In genomic region chr11:73779084-73779902, GRCh38 we compare ENCODE assay signal across 8 cellular contexts. TPM values are rescaled to one million over a fixed set of nuclear protein-coding genes. Genes with fewer than 3 reads are reported as not detected.
A peak's percentile ranks its signal among the peaks of the same experiment; 100 is the strongest.
DNase-seq lines count a peak whose midpoint lies in the region; ATAC-seq, FAIRE-seq and TF ChIP-seq lines count a peak whose summit lies in the region.

No MANE protein-coding gene starts in this region.

- H3K9me3 ChIP-seq in BE2C = no peaks in the 10 kb centered on the region

- H3K4me3 Mint-ChIP-seq in activated CD4-positive, alpha-beta T cell treated with anti-CD3 and anti-CD28 coated beads for 36 hours = peak overlapping the region; percentile 80

- peak overlapping the region; percentile 98 for H3K27ac Mint-ChIP-seq in activated CD4-positive, alpha-beta T cell treated with anti-CD3 and anti-CD28 coated beads for 36 hours

- peak overlapping the region; percentile 67 for H3K4me3 ChIP-seq in BE2C (ENCODE audit: low read depth, low read length)
- H3K4me3 ChIP-seq in choroid plexus epithelial cell (ENCODE audit: low read depth, low read length) = peak overlapping the region; percentile 74

- no peaks in the 10 kb centered on the region for H3K36me3 Mint-ChIP-seq in activated CD4-positive, alpha-beta T cell treated with anti-CD3 and anti-CD28 coated beads for 36 hours (ENCODE audit: low read depth)

- CTCF ChIA-PET in activated CD4-positive, alpha-beta T cell treated with anti-CD3 and anti-CD28 coated beads for 36 hours (lab: Charles Lee) = interaction anchor here (0.5 to 5.5 kb wide), 7 partner anchors 9 to 85 kb away, joined by 3 to 53 read pairs (median 3); partner anchors contain the start of genes MRPL48 and RAB6A

- H3K9me3 Mint-ChIP-seq in activated CD4-positive, alpha-beta T cell treated with anti-CD3 and anti-CD28 coated beads for 36 hours (ENCODE audit: low read depth) = no peaks in the 10 kb centered on the region

- peak; percentile 100 for DNase-seq in BE2C
- peak; percentile 93 for DNase-seq in GM19239 (ENCODE audit: insufficient read length, low spot score)
- DNase-seq in NCI-H510A treated with DMSO at 0.1 percent for 48 hours (lab: John Stamatoyannopoulos, UW) = peak; percentile 98
- peak; percentile 100 for DNase-seq in activated CD4-positive, alpha-beta T cell treated with anti-CD3 and anti-CD28 coated beads for 36 hours
- DNase-seq in choroid plexus epithelial cell (ENCODE audit: low read depth) = peak; percentile 98
- DNase-seq in kidney glomerular epithelial cell (lab: John Stamatoyannopoulos, UW) = peak; percentile 98
- peak; percentile 99 for DNase-seq in stimulated activated CD4-positive, alpha-beta T cell treated with anti-CD3 and anti-CD28 coated beads, Interleukin-15, amount 100 ng/mL, for 48 hours (ENCODE audit: low read depth in 2 of 2)

- H3K4me1 Mint-ChIP-seq in activated CD4-positive, alpha-beta T cell treated with anti-CD3 and anti-CD28 coated beads for 36 hours = peaks cover 10% of the 10 kb centered on the region

- H3K36me3 ChIP-seq in BE2C = no peaks in the 10 kb centered on the region

- peak; percentile 99 for FAIRE-seq in GM19239 (lab: Jason Lieb, UNC)

- POLR2A ChIA-PET in activated CD4-positive, alpha-beta T cell treated with anti-CD3 and anti-CD28 coated beads for 36 hours (lab: Charles Lee) = interaction anchor here (0.6 to 2.4 kb wide), 5 partner anchors 9 to 391 kb away, joined by 4 to 40 read pairs (median 4); partner anchors contain the start of genes C2CD3, PPME1 and RAB6A

- no peak for TF ChIP-seq CTCF in BE2C (IDR thresholded peaks at IDR 0.05; ENCODE audit: low read depth, low read length)
- TF ChIP-seq CTCF in choroid plexus epithelial cell (conservative IDR thresholded peaks at IDR 0.05; ENCODE audit: low read depth, low read length) = no peak

- no peaks in the 10 kb centered on the region for H3K27me3 Mint-ChIP-seq in activated CD4-positive, alpha-beta T cell treated with anti-CD3 and anti-CD28 coated beads for 36 hours

- no peaks in the 10 kb centered on the region for H3K27me3 ChIP-seq in BE2C

- intact Hi-C loops in activated CD4-positive, alpha-beta T cell treated with anti-CD3 and anti-CD28 coated beads for 36 hours (cut with DNase I, micrococcal nuclease) = loop anchor here (1.0 to 2.0 kb wide), 8 partner anchors 8 to 1699 kb away; partner anchors contain the start of genes COA4 (in 2 of the 2), PAAF1 (in 2 of the 2), RAB6A (in 2 of the 2) and FAM168A (in 1 of the 2)

- peaks cover 6% of the 10 kb centered on the region for H3K4me1 ChIP-seq in BE2C

- peak; percentile 97 for ATAC-seq in HG03442 (IDR thresholded peaks at IDR 0.05; ENCODE audit: unreplicated experiment)
- peak; percentile 97 for ATAC-seq in activated CD4-positive, alpha-beta T cell treated with anti-CD3 and anti-CD28 coated beads for 36 hours

RNA-seq across cellular contexts. Expression of gene MRPL48, which starts 8.4 kb away (rescaled TPM):
- 98.2 TPM for polyA plus RNA-seq in BE2C (2012; ENCODE audit: insufficient read depth, insufficient read length, low read depth)
- 10 to 100 TPM; 48.5 to 52.0 TPM for total RNA-seq in activated CD4-positive, alpha-beta T cell treated with anti-CD3 and anti-CD28 coated beads for 36 hours

RNA-seq across cellular contexts. Expression of gene RAB6A, which starts 18.4 kb away (rescaled TPM):
- polyA plus RNA-seq in BE2C (2012; ENCODE audit: insufficient read depth, insufficient read length, low read depth) = 50.7 TPM
- 10 to 100 TPM; 57.9 to 58.9 TPM for total RNA-seq in activated CD4-positive, alpha-beta T cell treated with anti-CD3 and anti-CD28 coated beads for 36 hours

Comparison
In these comparisons a context has a peak if more than half of its experiments do, and no peak if none do; other contexts are left out.
1. Peak in every context shown above with its lines: DNase-seq, ATAC-seq and H3K4me3 ChIP-seq.